ENCODE assay signal across 14 cellular contexts in genomic region chr11:57662893-57663292, GRCh38. TPM values are rescaled to one million over a fixed set of nuclear protein-coding genes. Genes with fewer than 3 reads are reported as not detected.
DNase-seq lines count a peak whose midpoint lies in the region; ATAC-seq, FAIRE-seq and TF ChIP-seq lines count a peak whose summit lies in the region.
"Had no signal": no experiment of that assay in that cellular context is flagged by ENCODE, and none has a peak within 500 bp of the region (broad histone marks: within the 10 kb centered on the region; RNA-seq: fewer than 3 reads in every experiment).

No MANE protein-coding gene starts in this region.

- DNase-seq in activated effector memory CD4-positive, alpha-beta T cell treated with anti-CD3 and anti-CD28 coated beads, Interleukin-2, amount 50 U/mL, for 16 hours = peak; percentile 58
- DNase-seq in activated effector memory CD4-positive, alpha-beta T cell treated with Interleukin-2 at 50 U/mL for 16 hours = no peak
- DNase-seq in bronchial epithelial cell (ENCODE audit: low read depth) (no peak), renal cortical epithelial cell (ENCODE audit: low read depth) (peak; percentile 38), GM19238 (ENCODE audit: insufficient read length, low spot score) (no peak), caudate nucleus (lab: John Stamatoyannopoulos, UW) (no peak)
- DNase-seq: activated CD8-positive, alpha-beta memory T cell treated with anti-CD3 and anti-CD28 coated beads, Interleukin-2, amount 10 ng/mL, durations not matched to agents 7 days and 5 days; effector memory CD4-positive, alpha-beta T cell; right cardiac atrium had no signal

- TF ChIP-seq CTCF in Loucy (conservative IDR thresholded peaks at IDR 0.05; ENCODE audit: low read length) = peak; percentile 52
- TF ChIP-seq CTCF in bronchial epithelial cell (IDR thresholded peaks at IDR 0.05; ENCODE audit: insufficient read depth, low read length, severe bottlenecking) = peak; percentile 19

- H3K9me2 ChIP-seq in Loucy (replicated peaks; ENCODE audit: low read depth, low read length) = no peaks in the 10 kb centered on the region

- H3K4me2 ChIP-seq in Loucy (ENCODE audit: low read depth, low read length, poor library complexity, severe bottlenecking) = no peak overlapping the region

- no peak overlapping the region for H3K27ac ChIP-seq in caudate nucleus (ENCODE audit: low read depth, low read length)
- H3K27ac ChIP-seq: thoracic aorta had no signal

- no peaks in the 10 kb centered on the region for H3K9me3 ChIP-seq in Loucy (ENCODE audit: insufficient read depth, low read depth, low read length)
- H3K9me3 ChIP-seq: HAP-1, thoracic aorta had no signal

- H3K4me3 ChIP-seq in Loucy (ENCODE audit: low read length, poor library complexity, severe bottlenecking) (no peak overlapping the region), bronchial epithelial cell (ENCODE audit: low read depth, low read length) (no peak overlapping the region)
- H3K4me3 ChIP-seq: HAP-1, thoracic aorta had no signal

- no peak for FAIRE-seq in bronchial epithelial cell (lab: Jason Lieb, UNC)
- FAIRE-seq: GM19239 had no signal

- H4K20me1 ChIP-seq in Loucy (ENCODE audit: insufficient read depth, low read length, poor library complexity, severe bottlenecking) = peaks cover 10% of the 10 kb centered on the region

- H2AFZ ChIP-seq in Loucy (ENCODE audit: low read length) = no peak overlapping the region

- H3F3A ChIP-seq in Loucy (ENCODE audit: low read depth) = no peaks in the 10 kb centered on the region

- H3K9ac ChIP-seq in Loucy (ENCODE audit: low read depth, low read length, poor library complexity, severe bottlenecking) = no peak overlapping the region

- H3K79me2 ChIP-seq in Loucy (ENCODE audit: insufficient read depth, low read length) = peaks cover 33% of the 10 kb centered on the region

- H3K36me3 ChIP-seq in Loucy (ENCODE audit: insufficient read depth, low read length) (peaks cover 10% of the 10 kb centered on the region; the same call in 1 of the 2 replicates), bronchial epithelial cell (ENCODE audit: control insufficient read depth, insufficient read depth, low read length) (peaks cover 14% of the 10 kb centered on the region)

- H3K27me3 ChIP-seq in Loucy (ENCODE audit: insufficient read depth, low read length, poor library complexity, severe bottlenecking) = no peaks in the 10 kb centered on the region
- H3K27me3 ChIP-seq in bronchial epithelial cell (ENCODE audit: control insufficient read depth, insufficient read depth, low read length) = no peaks in the 10 kb centered on the region

- no peak for ATAC-seq in HG03139 (IDR thresholded peaks at IDR 0.05; ENCODE audit: unreplicated experiment)
- ATAC-seq: activated CD8-positive, alpha-beta memory T cell treated with anti-CD3 and anti-CD28 coated beads, Interleukin-2, amount 10 ng/mL, durations not matched to agents 7 days and 5 days; right cardiac atrium had no signal

- peaks cover 11% of the 10 kb centered on the region for H3K4me1 ChIP-seq in Loucy (ENCODE audit: insufficient read depth, low read length, poor library complexity, severe bottlenecking)

RNA-seq across cellular contexts. Expression of gene ZDHHC5, which starts 5.0 kb away (rescaled TPM):
- total RNA-seq in bronchial epithelial cell (30.3 and 43.5 TPM in 2 replicates), renal cortical epithelial cell (45.1 and 79.9 TPM in 2 replicates)

RNA-seq across cellular contexts. Expression of gene CLP1, which starts 5.3 kb away (rescaled TPM):
- total RNA-seq in bronchial epithelial cell (15.7 and 28.2 TPM in 2 replicates), renal cortical epithelial cell (20.3 and 34.6 TPM in 2 replicates)

RNA-seq across cellular contexts. Expression of gene YPEL4, which starts 13.2 kb away (rescaled TPM):
- total RNA-seq in bronchial epithelial cell = 0.26 TPM in 1 of 2 replicates, not detected in the other
- total RNA-seq in renal cortical epithelial cell = 0.35 TPM in 1 of 2 replicates, not detected in the other

RNA-seq across cellular contexts. Expression of gene MED19, which starts 49.1 kb away (rescaled TPM):
- total RNA-seq in bronchial epithelial cell (13.2 and 17.2 TPM in 2 replicates), renal cortical epithelial cell (11.5 and 16.1 TPM in 2 replicates)

RNA-seq across cellular contexts. Expression of gene TMX2, which starts 49.5 kb away (rescaled TPM):
- total RNA-seq in bronchial epithelial cell (70.5 and 71.3 TPM in 2 replicates), renal cortical epithelial cell (61.1 and 78.2 TPM in 2 replicates)

Comparison
In these comparisons a context has a peak if more than half of its experiments do, and no peak if none do; other contexts are left out.
1. DNase-seq: peak in activated effector memory CD4-positive, alpha-beta T cell treated with anti-CD3 and anti-CD28 coated beads, Interleukin-2, amount 50 U/mL, for 16 hours (single experiment) and renal cortical epithelial cell (single experiment); none in activated effector memory CD4-positive, alpha-beta T cell treated with Interleukin-2 at 50 U/mL for 16 hours (single experiment), bronchial epithelial cell (single experiment), GM19238 (single experiment) and caudate nucleus (0 of 61).